ENCODE assay signal across 8 cellular contexts in genomic region chr1:159944623-159945455, GRCh38. TPM values are rescaled to one million over a fixed set of nuclear protein-coding genes. Genes with fewer than 3 reads are reported as not detected.
DNase-seq lines count a peak whose midpoint lies in the region; ATAC-seq lines count a peak whose summit lies in the region.

No MANE protein-coding gene starts in this region.

- H3K4me3 ChIP-seq in stomach smooth muscle (ENCODE audit: low read length in 2 of 2) = peak overlapping the region; percentile 56 to 72

- ATAC-seq in HG03095 (IDR thresholded peaks at IDR 0.05; ENCODE audit: unreplicated experiment) = no peak

- no peak overlapping the region for H3K27ac Mint-ChIP-seq in activated CD4-positive, alpha-beta T cell treated with anti-CD3 and anti-CD28 coated beads, Interleukin-2, amount 10 ng/mL, durations not matched to agents 24 days and 14 days
- no peak overlapping the region for H3K27ac Mint-ChIP-seq in activated naive CD8-positive, alpha-beta T cell treated with anti-CD3 and anti-CD28 coated beads for 36 hours

- H3K27ac ChIP-seq in stomach smooth muscle (ENCODE audit: low read length) = no peak overlapping the region

- H3K9me3 Mint-ChIP-seq in activated CD4-positive, alpha-beta T cell treated with anti-CD3 and anti-CD28 coated beads, Interleukin-2, amount 10 ng/mL, durations not matched to agents 24 days and 14 days = no peaks in the 10 kb centered on the region
- no peaks in the 10 kb centered on the region for H3K9me3 Mint-ChIP-seq in activated naive CD8-positive, alpha-beta T cell treated with anti-CD3 and anti-CD28 coated beads for 36 hours

- H3K4me1 ChIP-seq in stomach smooth muscle (ENCODE audit: control insufficient read depth, insufficient read depth, low read length) = peaks cover 13% of the 10 kb centered on the region

- H3K4me1 Mint-ChIP-seq in activated CD4-positive, alpha-beta T cell treated with anti-CD3 and anti-CD28 coated beads, Interleukin-2, amount 10 ng/mL, durations not matched to agents 24 days and 14 days = peaks cover 6% of the 10 kb centered on the region
- peaks cover 4% of the 10 kb centered on the region for H3K4me1 Mint-ChIP-seq in activated naive CD8-positive, alpha-beta T cell treated with anti-CD3 and anti-CD28 coated beads for 36 hours

- H3K9ac ChIP-seq in stomach smooth muscle (ENCODE audit: low read length in 2 of 2) = no peak overlapping the region

- peaks cover 4 to 16% of the 10 kb centered on the region in 2 donors for H3K27me3 ChIP-seq in stomach smooth muscle (ENCODE audit: control insufficient read depth in 1 of 2, insufficient read depth in 2 of 2, low read length in 2 of 2)

- no peak for DNase-seq in activated CD4-positive, alpha-beta T cell treated with anti-CD3 and anti-CD28 coated beads, Interleukin-2, amount 10 ng/mL, durations not matched to agents 24 days and 14 days
- no peak for DNase-seq in activated CD4-positive, alpha-beta T cell treated with anti-CD3 and anti-CD28 coated beads for 1 hour
- no peak for DNase-seq in activated naive CD8-positive, alpha-beta T cell treated with anti-CD3 and anti-CD28 coated beads for 36 hours
- DNase-seq in islet precursor cell = peak; percentile 44
- DNase-seq in NCI-H2196 (lab: John Stamatoyannopoulos, UW; ENCODE audit: unreplicated experiment) = no peak
- no peak for DNase-seq in anterior cingulate cortex (lab: John Stamatoyannopoulos, UW)

- intact Hi-C loops in activated CD4-positive, alpha-beta T cell treated with anti-CD3 and anti-CD28 coated beads, Interleukin-2, amount 10 ng/mL, durations not matched to agents 24 days and 14 days (cut with micrococcal nuclease) = no loop called here

- H3K9me3 ChIP-seq in stomach smooth muscle (ENCODE audit: control insufficient read depth in 2 of 2, low read length in 2 of 2) = no peaks in the 10 kb centered on the region

- H3K36me3 Mint-ChIP-seq in activated CD4-positive, alpha-beta T cell treated with anti-CD3 and anti-CD28 coated beads, Interleukin-2, amount 10 ng/mL, durations not matched to agents 24 days and 14 days (ENCODE audit: low read depth) = no peaks in the 10 kb centered on the region
- no peaks in the 10 kb centered on the region for H3K36me3 Mint-ChIP-seq in activated naive CD8-positive, alpha-beta T cell treated with anti-CD3 and anti-CD28 coated beads for 36 hours

- no peaks in the 10 kb centered on the region for H3K36me3 ChIP-seq in stomach smooth muscle (ENCODE audit: control insufficient read depth in 2 of 2, insufficient read depth in 2 of 2, low read length in 2 of 2)

- H3K27me3 Mint-ChIP-seq in activated CD4-positive, alpha-beta T cell treated with anti-CD3 and anti-CD28 coated beads, Interleukin-2, amount 10 ng/mL, durations not matched to agents 24 days and 14 days = peaks cover 66% of the 10 kb centered on the region
- peaks cover 21% of the 10 kb centered on the region for H3K27me3 Mint-ChIP-seq in activated naive CD8-positive, alpha-beta T cell treated with anti-CD3 and anti-CD28 coated beads for 36 hours

- H3K4me3 Mint-ChIP-seq in activated CD4-positive, alpha-beta T cell treated with anti-CD3 and anti-CD28 coated beads, Interleukin-2, amount 10 ng/mL, durations not matched to agents 24 days and 14 days = peak overlapping the region; percentile 54
- peak overlapping the region; percentile 63 for H3K4me3 Mint-ChIP-seq in activated naive CD8-positive, alpha-beta T cell treated with anti-CD3 and anti-CD28 coated beads for 36 hours

RNA-seq across cellular contexts. Expression of gene IGSF9, which starts 0.6 kb away (rescaled TPM):
- not detected in 2 replicates for total RNA-seq in activated CD4-positive, alpha-beta T cell treated with anti-CD3 and anti-CD28 coated beads, Interleukin-2, amount 10 ng/mL, durations not matched to agents 24 days and 14 days
- total RNA-seq in activated naive CD8-positive, alpha-beta T cell treated with anti-CD3 and anti-CD28 coated beads for 36 hours = under 1 TPM in 1 of 2 experiments, not detected in 1; 0.08 TPM

RNA-seq across cellular contexts. Expression of gene SLAMF9, which starts 9.2 kb away (rescaled TPM):
- not detected in 2 replicates for total RNA-seq in activated CD4-positive, alpha-beta T cell treated with anti-CD3 and anti-CD28 coated beads, Interleukin-2, amount 10 ng/mL, durations not matched to agents 24 days and 14 days
- total RNA-seq in activated naive CD8-positive, alpha-beta T cell treated with anti-CD3 and anti-CD28 coated beads for 36 hours = not detected

RNA-seq across cellular contexts. Expression of gene TAGLN2, which starts 19.5 kb away (rescaled TPM):
- total RNA-seq in activated CD4-positive, alpha-beta T cell treated with anti-CD3 and anti-CD28 coated beads, Interleukin-2, amount 10 ng/mL, durations not matched to agents 24 days and 14 days = 488 and 517 TPM in 2 replicates
- total RNA-seq in activated naive CD8-positive, alpha-beta T cell treated with anti-CD3 and anti-CD28 coated beads for 36 hours = 100 to 1,000 TPM; 463 to 489 TPM

RNA-seq across cellular contexts. Expression of gene CFAP45, which starts 44.9 kb away (rescaled TPM):
- 1.5 TPM in 2 replicates for total RNA-seq in activated CD4-positive, alpha-beta T cell treated with anti-CD3 and anti-CD28 coated beads, Interleukin-2, amount 10 ng/mL, durations not matched to agents 24 days and 14 days
- under 1 TPM; 0.78 to 0.80 TPM for total RNA-seq in activated naive CD8-positive, alpha-beta T cell treated with anti-CD3 and anti-CD28 coated beads for 36 hours
